In the genomic region with DNA sequence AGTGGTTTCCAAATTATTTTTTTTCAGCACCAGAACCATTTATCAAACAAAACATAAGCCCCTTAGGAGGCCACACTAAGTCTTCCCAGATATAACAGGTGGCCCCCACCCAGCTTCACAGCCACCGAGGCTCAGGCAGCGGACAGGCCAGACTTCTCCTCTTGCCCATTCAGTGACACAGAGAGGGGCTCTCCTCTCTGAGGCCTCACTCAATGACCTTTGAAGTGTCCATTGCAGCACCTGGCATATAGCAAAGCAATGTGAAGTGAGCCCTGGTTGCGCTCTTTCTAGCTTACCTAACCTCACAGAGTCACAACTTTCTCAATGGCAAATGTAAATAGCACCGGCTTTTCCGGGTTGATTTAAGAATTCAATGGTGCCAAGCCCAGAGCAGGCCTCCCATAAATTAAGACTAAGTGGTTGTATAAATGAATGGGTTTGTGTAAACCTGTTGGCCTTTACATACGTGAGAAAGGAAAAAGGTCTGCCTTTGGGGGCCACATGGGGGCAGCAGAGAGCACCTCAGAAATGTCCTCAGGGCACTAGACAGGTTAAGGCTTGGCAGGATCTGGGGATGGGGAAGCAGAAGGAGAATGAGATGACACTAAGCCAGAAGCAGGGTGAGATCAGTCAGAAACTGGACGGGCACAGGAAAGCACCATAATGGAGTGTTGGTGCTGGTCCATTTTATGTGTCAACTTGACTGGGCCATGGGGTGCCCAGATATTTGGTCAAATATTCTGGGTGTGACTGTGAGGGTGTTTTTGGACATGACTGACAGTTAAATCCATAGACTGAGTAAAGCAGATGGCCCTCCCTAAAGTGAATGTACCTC, we compare ENCODE assay signal across 8 cellular contexts. TPM values are rescaled to one million over a fixed set of nuclear protein-coding genes. Genes with fewer than 3 reads are reported as not detected.
DNase-seq lines count a peak whose midpoint lies in the region; ATAC-seq, FAIRE-seq and TF ChIP-seq lines count a peak whose summit lies in the region.

No MANE protein-coding gene starts in this region.

- H3K9me3 ChIP-seq in A549 = no peaks in the 10 kb centered on the region; the same call in 2 of the 3 replicates

- peaks cover 7% of the 10 kb centered on the region for H3K27me3 Mint-ChIP-seq in activated CD4-positive, alpha-beta T cell treated with anti-CD3 and anti-CD28 coated beads, Interleukin-2, amount 10 ng/mL, durations not matched to agents 7 days and 5 days

- no peak overlapping the region for H3K4me2 ChIP-seq in A549

- DNase-seq in A549 (ENCODE audit: low read depth in 1 of 2, low spot score in 1 of 2) (peak; percentile 19 to 46), GM10266 (ENCODE audit: extremely low spot score) (peak; percentile 42), NB4 (ENCODE audit: low read depth) (peak; percentile 74), fibroblast of the conjunctiva (ENCODE audit: low read depth) (peak; percentile 5), retina (peak; percentile 43), sciatic nerve (ENCODE audit: low spot score) (no peak)
- DNase-seq in activated CD4-positive, alpha-beta T cell treated with anti-CD3 and anti-CD28 coated beads, Interleukin-2, amount 10 ng/mL, durations not matched to agents 7 days and 5 days = peak; percentile 51

- POLR2A ChIA-PET in A549 (lab: Yijun Ruan, JAX) = no interaction called here
- POLR2A ChIA-PET in activated CD4-positive, alpha-beta T cell treated with anti-CD3 and anti-CD28 coated beads, Interleukin-2, amount 10 ng/mL, durations not matched to agents 7 days and 5 days (lab: Charles Lee) = no interaction called here

- no peak overlapping the region for H3K27ac Mint-ChIP-seq in activated CD4-positive, alpha-beta T cell treated with anti-CD3 and anti-CD28 coated beads, Interleukin-2, amount 10 ng/mL, durations not matched to agents 7 days and 5 days

- TF ChIP-seq CTCF in A549 (IDR thresholded peaks at IDR 0.05) (peak; percentile 59), GM10266 (IDR thresholded peaks at IDR 0.05; ENCODE audit: control insufficient read depth, insufficient read depth, low read depth, missing control alignments) (peak; percentile 71), NB4 (IDR thresholded peaks at IDR 0.05; ENCODE audit: low read depth, low read length) (peak; percentile 83)

- H3K27ac ChIP-seq in A549 = no peak overlapping the region

- peak; percentile 32 to 48; a peak in 4 of 5 replicates for TF ChIP-seq RAD21 in A549 (conservative IDR thresholded peaks at IDR 0.05 in 1 of 2, IDR thresholded peaks at IDR 0.05 in 1 of 2)

- WGBS in A549 (ENCODE audit: missing lambda C conversion rate) = 59% methylated on average over 7 of the region's 7 CpGs

- no peaks in the 10 kb centered on the region for H3K36me3 Mint-ChIP-seq in activated CD4-positive, alpha-beta T cell treated with anti-CD3 and anti-CD28 coated beads, Interleukin-2, amount 10 ng/mL, durations not matched to agents 7 days and 5 days (ENCODE audit: low read depth)

- CTCF ChIA-PET in A549 (lab: Yijun Ruan, JAX) = interaction anchor here (0.7 to 3.9 kb wide), 8 partner anchors 9 to 79 kb away, joined by 3 to 17 read pairs (median 5); no protein-coding TSS in a partner anchor
- CTCF ChIA-PET in activated CD4-positive, alpha-beta T cell treated with anti-CD3 and anti-CD28 coated beads, Interleukin-2, amount 10 ng/mL, durations not matched to agents 7 days and 5 days (lab: Charles Lee) = interaction anchor here (1.3 kb wide), 1 partner anchor 20 kb away, joined by 3 read pairs; no protein-coding TSS in a partner anchor

- FAIRE-seq in A549 (lab: Jason Lieb, UNC) = no peak

- H3K9me3 Mint-ChIP-seq in activated CD4-positive, alpha-beta T cell treated with anti-CD3 and anti-CD28 coated beads, Interleukin-2, amount 10 ng/mL, durations not matched to agents 7 days and 5 days = peaks cover 2% of the 10 kb centered on the region

- no peaks in the 10 kb centered on the region for H3K4me1 Mint-ChIP-seq in activated CD4-positive, alpha-beta T cell treated with anti-CD3 and anti-CD28 coated beads, Interleukin-2, amount 10 ng/mL, durations not matched to agents 7 days and 5 days

- ATAC-seq in A549 = peak in 1 of 2 experiments; percentile 85; a peak in 3 of 6 replicates
- ATAC-seq in GM18858 (IDR thresholded peaks at IDR 0.05; ENCODE audit: unreplicated experiment) = no peak
- no peak for ATAC-seq in sciatic nerve

- TF ChIP-seq POLR2A in A549 (IDR thresholded peaks at IDR 0.05; ENCODE audit: low read length) (no peak), NB4 (IDR thresholded peaks at IDR 0.05; ENCODE audit: extremely low read depth, insufficient read length) (no peak)

- no peaks in the 10 kb centered on the region for H3K4me1 ChIP-seq in A549

- intact Hi-C loops in sciatic nerve (cut with DNase I) = no loop called here

- H3K4me3 ChIP-seq in A549 (no peak overlapping the region), NB4 (ENCODE audit: low read depth, low read length) (no peak overlapping the region)

- no peak overlapping the region for H3K4me3 Mint-ChIP-seq in activated CD4-positive, alpha-beta T cell treated with anti-CD3 and anti-CD28 coated beads, Interleukin-2, amount 10 ng/mL, durations not matched to agents 7 days and 5 days

- TF ChIP-seq EP300 in A549 (IDR thresholded peaks at IDR 0.05) = no peak

TF ChIP-seq in A549, 52 proteins besides CTCF, POLR2A, EP300 and RAD21:
- TF ChIP-seq SMC3 (IDR thresholded peaks at IDR 0.05) = peak; percentile 46; the same call in 2 of the 3 replicates
- TF ChIP-seq FOSL2 (IDR thresholded peaks at IDR 0.05) = no peak
- TF ChIP-seq FOSL2 (CRISPR knock-in tag; IDR thresholded peaks at IDR 0.05) = no peak
- no peak for TF ChIP-seq CHD4 (IDR thresholded peaks at IDR 0.05; ENCODE audit: borderline replicate concordance)
- no peak for TF ChIP-seq MAZ (IDR thresholded peaks at IDR 0.05; ENCODE audit: borderline replicate concordance, low read depth, low read length)

RNA-seq across cellular contexts. Expression of a gene that starts 59.1 kb away (rescaled TPM):
- polyA plus RNA-seq in A549 (2011; rRNA removed) = 0.13 and 0.16 TPM in 2 replicates
- polyA plus RNA-seq in A549 (2012; cell fraction: cytosol; rRNA removed) = 0.01 and 0.04 TPM in 2 replicates
- polyA plus RNA-seq in A549 (2012; cell fraction: nucleus; rRNA removed) = 0.05 and 0.44 TPM in 2 replicates
- 0.10 to 0.33 TPM (median 0.15 TPM) in 3 replicates for polyA plus RNA-seq in A549 (2017; fragmentation: RNase III; extraction: RNeasy Plus Mini Kit Qiagen cat#74134 plus additional on column Dnase treatment)
- polyA minus RNA-seq in A549 (2011; rRNA and poly(A)+ RNA removed) = 1.0 and 1.3 TPM in 2 replicates
- total RNA-seq in activated CD4-positive, alpha-beta T cell treated with anti-CD3 and anti-CD28 coated beads, Interleukin-2, amount 10 ng/mL, durations not matched to agents 7 days and 5 days = not detected
- 0.13 TPM for total RNA-seq in sciatic nerve
